8 cellular contexts compared by ENCODE assay signal in genomic region chr3:14508966-14509795, GRCh38. TPM values are rescaled to one million over a fixed set of nuclear protein-coding genes. Genes with fewer than 3 reads are reported as not detected.
DNase-seq lines count a peak whose midpoint lies in the region; ATAC-seq and TF ChIP-seq lines count a peak whose summit lies in the region.

No MANE protein-coding gene starts in this region.

- no peak for TF ChIP-seq POLR2A in gastrocnemius medialis (IDR thresholded peaks at IDR 0.05)

- in situ Hi-C loops in gastrocnemius medialis (cut with MboI; ENCODE audit: low sequenced_read_pairs in 4 of 4): no loop called here

- TF ChIP-seq CTCF in GM10266 (IDR thresholded peaks at IDR 0.05; ENCODE audit: control insufficient read depth, insufficient read depth, low read depth, missing control alignments) (peak; percentile 84), right atrium auricular region (IDR thresholded peaks at IDR 0.05) (peak; percentile 97 to 98), gastrocnemius medialis (IDR thresholded peaks at IDR 0.05 in 4 of 5, conservative IDR thresholded peaks at IDR 0.05 in 1 of 5) (peak; percentile 90 to 98 (median 96))

- H3K4me1 ChIP-seq in right atrium auricular region (peaks cover 0 to 11% of the 10 kb centered on the region in 2 donors), gastrocnemius medialis (peaks cover 0 to 4% of the 10 kb centered on the region in 2 donors)

- no peak overlapping the region for H3K4me3 ChIP-seq in right atrium auricular region
- H3K4me3 ChIP-seq in gastrocnemius medialis: no peak overlapping the region

- DNase-seq in GM10266 (ENCODE audit: extremely low spot score): peak; percentile 87
- peak in 53 of 76 experiments; percentile 2 to 69 (median 35) for DNase-seq in HUDEP-2 (lab: John Stamatoyannopoulos, UW; ENCODE audit: unreplicated experiment in 76 of 76)
- DNase-seq in SKM-1 treated with dmso at 0.1 percent for 144 hours (lab: John Stamatoyannopoulos, UW; ENCODE audit: unreplicated experiment): peak; percentile 16
- peak; percentile 47 for DNase-seq in activated naive CD8-positive, alpha-beta T cell treated with anti-CD3 and anti-CD28 coated beads, Interleukin-2, amount 50 U/mL, for 16 hours (ENCODE audit: low read depth, low spot score)
- no peak for DNase-seq in right atrium auricular region (ENCODE audit: low spot score)
- DNase-seq in gastrocnemius medialis: peak in 1 of 2 donors; percentile 55

- intact Hi-C loops in gastrocnemius medialis (cut with DNase I; ENCODE audit: low total_unique reads): loop anchor here (1.0 to 5.0 kb wide), 3 partner anchors 39 to 413 kb away; partner anchors contain the start of gene CCDC174

- no peaks in the 10 kb centered on the region for H3K9me3 ChIP-seq in right atrium auricular region
- no peaks in the 10 kb centered on the region for H3K9me3 ChIP-seq in gastrocnemius medialis

- no peak overlapping the region for H3K27ac ChIP-seq in right atrium auricular region
- peak overlapping the region; percentile 11 to 59 (median 40) for H3K27ac ChIP-seq in gastrocnemius medialis

- H3K27me3 ChIP-seq in right atrium auricular region (no peaks in the 10 kb centered on the region), gastrocnemius medialis (no peaks in the 10 kb centered on the region)

- ATAC-seq in gastrocnemius medialis: peak; percentile 52 to 75
- no peak for ATAC-seq in HG03196 (IDR thresholded peaks at IDR 0.05; ENCODE audit: unreplicated experiment)
- ATAC-seq in HG03342 (IDR thresholded peaks at IDR 0.05; ENCODE audit: unreplicated experiment): no peak

- H3K36me3 ChIP-seq in right atrium auricular region (no peaks in the 10 kb centered on the region), gastrocnemius medialis (peaks cover 0 to 31% of the 10 kb centered on the region in 2 donors)

RNA-seq across cellular contexts. Expression of gene GRIP2, which starts 31.0 kb away (rescaled TPM):
- total RNA-seq in right atrium auricular region (10 to 100 TPM in 1 of 2 donors, 1 to 10 TPM in 1; 7.1 to 13.2 TPM), gastrocnemius medialis (10 to 100 TPM in 1 of 4 donors, 1 to 10 TPM in 3; 2.8 to 12.6 (median 4.6) TPM)

Comparison
In these comparisons a context has a peak if more than half of its experiments do, and no peak if none do; other contexts are left out.
1. H3K27ac ChIP-seq: peak in gastrocnemius medialis (4 of 4); none in right atrium auricular region (0 of 2).
2. ATAC-seq: peak in gastrocnemius medialis (2 of 2); none in HG03196 (single experiment) and HG03342 (single experiment).
3. Peak in every context shown above with its lines, with median percentiles within 50 percentile points of each other: CTCF ChIP-seq.